2 cellular contexts compared by ENCODE assay signal in the genomic region with DNA sequence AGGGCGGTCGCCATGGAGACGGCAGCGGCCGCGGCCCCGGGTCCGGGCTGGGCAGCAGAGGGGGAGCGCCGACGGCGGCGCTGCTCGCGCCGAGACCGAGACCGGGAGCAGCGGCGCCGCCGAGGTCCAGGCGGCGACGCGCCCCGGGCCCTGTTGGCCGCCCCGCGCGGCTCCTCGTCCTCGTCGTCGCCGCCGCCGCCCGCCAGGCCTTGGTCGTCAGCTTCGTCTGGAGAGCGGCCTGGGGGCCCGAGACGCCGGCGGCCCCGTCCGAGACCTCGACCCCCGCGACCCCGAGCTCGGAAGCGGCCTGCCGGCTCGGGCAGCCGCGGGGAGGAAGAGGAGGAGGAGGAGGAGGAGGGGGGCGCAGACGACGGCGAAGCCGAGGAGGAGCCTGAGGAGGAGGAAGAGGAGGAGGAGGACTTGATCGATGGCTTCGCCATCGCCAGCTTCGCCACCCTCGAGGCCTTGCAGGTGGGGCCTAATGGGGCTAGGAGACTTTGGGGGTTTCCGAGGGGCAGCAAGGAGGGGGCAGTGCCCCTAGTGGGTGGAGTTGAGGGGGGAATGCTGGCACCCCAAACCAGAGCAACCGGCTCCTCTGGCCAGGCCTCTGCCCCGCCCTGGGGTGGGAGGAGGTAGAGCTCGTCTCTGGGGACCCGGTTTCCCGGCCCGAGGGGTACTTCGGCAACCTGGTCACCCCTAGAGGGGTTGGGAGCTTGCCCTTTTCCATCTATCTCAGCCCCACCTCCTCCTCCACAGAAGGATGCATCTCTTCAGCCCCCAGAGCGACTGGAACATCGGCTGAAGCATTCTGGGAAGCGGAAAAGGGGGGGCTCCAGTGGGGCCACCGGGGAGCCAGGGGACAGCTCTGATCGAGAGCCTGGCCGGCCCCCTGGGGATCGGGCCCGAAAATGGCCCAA.
A peak's percentile ranks its signal among the peaks of the same experiment; 100 is the strongest.
TF ChIP-seq lines count a peak whose summit lies in the region.

No MANE protein-coding gene starts in this region.

TF ChIP-seq in HEK293, 187 proteins besides CTCF, POLR2A, EP300 and RAD21 (continued from another document and continues in another):
- 0 out of 2 replicates have a peak, but pooled peaks have one; percentile 52 for TF ChIP-seq ZBTB7A (tag by site-specific recombination; IDR thresholded peaks at IDR 0.05; ENCODE audit: low read depth)
- no peak for TF ChIP-seq ZNF48 (tag by site-specific recombination; IDR thresholded peaks at IDR 0.05)
- TF ChIP-seq ZNF843 (tag by site-specific recombination; IDR thresholded peaks at IDR 0.05), result no peak
- TF ChIP-seq ZNF555 (tag by site-specific recombination; conservative IDR thresholded peaks at IDR 0.05), result no peak
- TF ChIP-seq, protein P1, sequence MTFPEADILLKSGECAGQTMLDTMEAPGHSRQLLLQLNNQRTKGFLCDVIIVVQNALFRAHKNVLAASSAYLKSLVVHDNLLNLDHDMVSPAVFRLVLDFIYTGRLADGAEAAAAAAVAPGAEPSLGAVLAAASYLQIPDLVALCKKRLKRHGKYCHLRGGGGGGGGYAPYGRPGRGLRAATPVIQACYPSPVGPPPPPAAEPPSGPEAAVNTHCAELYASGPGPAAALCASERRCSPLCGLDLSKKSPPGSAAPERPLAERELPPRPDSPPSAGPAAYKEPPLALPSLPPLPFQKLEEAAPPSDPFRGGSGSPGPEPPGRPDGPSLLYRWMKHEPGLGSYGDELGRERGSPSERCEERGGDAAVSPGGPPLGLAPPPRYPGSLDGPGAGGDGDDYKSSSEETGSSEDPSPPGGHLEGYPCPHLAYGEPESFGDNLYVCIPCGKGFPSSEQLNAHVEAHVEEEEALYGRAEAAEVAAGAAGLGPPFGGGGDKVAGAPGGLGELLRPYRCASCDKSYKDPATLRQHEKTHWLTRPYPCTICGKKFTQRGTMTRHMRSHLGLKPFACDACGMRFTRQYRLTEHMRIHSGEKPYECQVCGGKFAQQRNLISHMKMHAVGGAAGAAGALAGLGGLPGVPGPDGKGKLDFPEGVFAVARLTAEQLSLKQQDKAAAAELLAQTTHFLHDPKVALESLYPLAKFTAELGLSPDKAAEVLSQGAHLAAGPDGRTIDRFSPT (tag by site-specific recombination; IDR thresholded peaks at IDR 0.05), result no peak; the same call in 1 of the 2 replicates
- no peak for TF ChIP-seq ZNF211 (tag by site-specific recombination; IDR thresholded peaks at IDR 0.05; ENCODE audit: low read depth)
- no peak for TF ChIP-seq ZNF473 (tag by site-specific recombination; IDR thresholded peaks at IDR 0.05)
- no peak for TF ChIP-seq ZFP41 (tag by site-specific recombination; IDR thresholded peaks at IDR 0.05; ENCODE audit: borderline replicate concordance)
- no peak for TF ChIP-seq ZSCAN23 (tag by site-specific recombination; IDR thresholded peaks at IDR 0.05)
- no peak for TF ChIP-seq HOXD13 (CRISPR knock-in tag; IDR thresholded peaks at IDR 0.05; ENCODE audit: borderline replicate concordance)
- TF ChIP-seq GLIS2 (tag by site-specific recombination; IDR thresholded peaks at IDR 0.05), result peak; percentile 73
- TF ChIP-seq ZNF239 (tag by site-specific recombination; IDR thresholded peaks at IDR 0.05), result no peak
- no peak for TF ChIP-seq ZNF202 (tag by site-specific recombination; IDR thresholded peaks at IDR 0.05; ENCODE audit: borderline replicate concordance)
- TF ChIP-seq ZNF10 (tag by site-specific recombination; IDR thresholded peaks at IDR 0.05), result no peak
- no peak for TF ChIP-seq ZNF416 (tag by site-specific recombination; IDR thresholded peaks at IDR 0.05)
- no peak for TF ChIP-seq ZNF138 (tag by site-specific recombination; IDR thresholded peaks at IDR 0.05; ENCODE audit: borderline replicate concordance)
- TF ChIP-seq, protein P2, sequence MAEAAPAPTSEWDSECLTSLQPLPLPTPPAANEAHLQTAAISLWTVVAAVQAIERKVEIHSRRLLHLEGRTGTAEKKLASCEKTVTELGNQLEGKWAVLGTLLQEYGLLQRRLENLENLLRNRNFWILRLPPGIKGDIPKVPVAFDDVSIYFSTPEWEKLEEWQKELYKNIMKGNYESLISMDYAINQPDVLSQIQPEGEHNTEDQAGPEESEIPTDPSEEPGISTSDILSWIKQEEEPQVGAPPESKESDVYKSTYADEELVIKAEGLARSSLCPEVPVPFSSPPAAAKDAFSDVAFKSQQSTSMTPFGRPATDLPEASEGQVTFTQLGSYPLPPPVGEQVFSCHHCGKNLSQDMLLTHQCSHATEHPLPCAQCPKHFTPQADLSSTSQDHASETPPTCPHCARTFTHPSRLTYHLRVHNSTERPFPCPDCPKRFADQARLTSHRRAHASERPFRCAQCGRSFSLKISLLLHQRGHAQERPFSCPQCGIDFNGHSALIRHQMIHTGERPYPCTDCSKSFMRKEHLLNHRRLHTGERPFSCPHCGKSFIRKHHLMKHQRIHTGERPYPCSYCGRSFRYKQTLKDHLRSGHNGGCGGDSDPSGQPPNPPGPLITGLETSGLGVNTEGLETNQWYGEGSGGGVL (tag by site-specific recombination; IDR thresholded peaks at IDR 0.05), result peak; percentile 66
- TF ChIP-seq ZNF707 (tag by site-specific recombination; IDR thresholded peaks at IDR 0.05), result no peak
- TF ChIP-seq, protein P3, sequence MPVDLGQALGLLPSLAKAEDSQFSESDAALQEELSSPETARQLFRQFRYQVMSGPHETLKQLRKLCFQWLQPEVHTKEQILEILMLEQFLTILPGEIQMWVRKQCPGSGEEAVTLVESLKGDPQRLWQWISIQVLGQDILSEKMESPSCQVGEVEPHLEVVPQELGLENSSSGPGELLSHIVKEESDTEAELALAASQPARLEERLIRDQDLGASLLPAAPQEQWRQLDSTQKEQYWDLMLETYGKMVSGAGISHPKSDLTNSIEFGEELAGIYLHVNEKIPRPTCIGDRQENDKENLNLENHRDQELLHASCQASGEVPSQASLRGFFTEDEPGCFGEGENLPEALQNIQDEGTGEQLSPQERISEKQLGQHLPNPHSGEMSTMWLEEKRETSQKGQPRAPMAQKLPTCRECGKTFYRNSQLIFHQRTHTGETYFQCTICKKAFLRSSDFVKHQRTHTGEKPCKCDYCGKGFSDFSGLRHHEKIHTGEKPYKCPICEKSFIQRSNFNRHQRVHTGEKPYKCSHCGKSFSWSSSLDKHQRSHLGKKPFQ (tag by site-specific recombination; IDR thresholded peaks at IDR 0.05), result no peak
- peak; percentile 53 for TF ChIP-seq SP2 (tag by site-specific recombination; IDR thresholded peaks at IDR 0.05)
- TF ChIP-seq EGR2 (tag by site-specific recombination; IDR thresholded peaks at IDR 0.05; ENCODE audit: low read depth), result peak; percentile 89
- no peak for TF ChIP-seq ZNF544 (tag by site-specific recombination; IDR thresholded peaks at IDR 0.05)
- no peak for TF ChIP-seq ZNF324 (tag by site-specific recombination; IDR thresholded peaks at IDR 0.05)
- TF ChIP-seq, protein P4, sequence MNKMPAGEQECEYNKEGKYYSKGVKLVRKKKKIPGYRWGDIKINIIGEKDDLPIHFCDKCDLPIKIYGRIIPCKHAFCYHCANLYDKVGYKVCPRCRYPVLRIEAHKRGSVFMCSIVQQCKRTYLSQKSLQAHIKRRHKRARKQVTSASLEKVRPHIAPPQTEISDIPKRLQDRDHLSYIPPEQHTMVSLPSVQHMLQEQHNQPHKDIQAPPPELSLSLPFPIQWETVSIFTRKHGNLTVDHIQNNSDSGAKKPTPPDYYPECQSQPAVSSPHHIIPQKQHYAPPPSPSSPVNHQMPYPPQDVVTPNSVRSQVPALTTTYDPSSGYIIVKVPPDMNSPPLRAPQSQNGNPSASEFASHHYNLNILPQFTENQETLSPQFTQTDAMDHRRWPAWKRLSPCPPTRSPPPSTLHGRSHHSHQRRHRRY (tag by site-specific recombination; IDR thresholded peaks at IDR 0.05), result no peak

TF ChIP-seq in HepG2, 621 proteins besides CTCF, POLR2A, EP300 and RAD21 (continued from another document and continues in another):
- TF ChIP-seq, protein P5, sequence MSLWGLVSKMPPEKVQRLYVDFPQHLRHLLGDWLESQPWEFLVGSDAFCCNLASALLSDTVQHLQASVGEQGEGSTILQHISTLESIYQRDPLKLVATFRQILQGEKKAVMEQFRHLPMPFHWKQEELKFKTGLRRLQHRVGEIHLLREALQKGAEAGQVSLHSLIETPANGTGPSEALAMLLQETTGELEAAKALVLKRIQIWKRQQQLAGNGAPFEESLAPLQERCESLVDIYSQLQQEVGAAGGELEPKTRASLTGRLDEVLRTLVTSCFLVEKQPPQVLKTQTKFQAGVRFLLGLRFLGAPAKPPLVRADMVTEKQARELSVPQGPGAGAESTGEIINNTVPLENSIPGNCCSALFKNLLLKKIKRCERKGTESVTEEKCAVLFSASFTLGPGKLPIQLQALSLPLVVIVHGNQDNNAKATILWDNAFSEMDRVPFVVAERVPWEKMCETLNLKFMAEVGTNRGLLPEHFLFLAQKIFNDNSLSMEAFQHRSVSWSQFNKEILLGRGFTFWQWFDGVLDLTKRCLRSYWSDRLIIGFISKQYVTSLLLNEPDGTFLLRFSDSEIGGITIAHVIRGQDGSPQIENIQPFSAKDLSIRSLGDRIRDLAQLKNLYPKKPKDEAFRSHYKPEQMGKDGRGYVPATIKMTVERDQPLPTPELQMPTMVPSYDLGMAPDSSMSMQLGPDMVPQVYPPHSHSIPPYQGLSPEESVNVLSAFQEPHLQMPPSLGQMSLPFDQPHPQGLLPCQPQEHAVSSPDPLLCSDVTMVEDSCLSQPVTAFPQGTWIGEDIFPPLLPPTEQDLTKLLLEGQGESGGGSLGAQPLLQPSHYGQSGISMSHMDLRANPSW (CRISPR knock-in tag; IDR thresholded peaks at IDR 0.05; ENCODE audit: borderline replicate concordance), result no peak
- TF ChIP-seq, protein P3 (CRISPR knock-in tag; IDR thresholded peaks at IDR 0.05; ENCODE audit: insufficient replicate concordance), result peak; percentile 25
- TF ChIP-seq RBM39 (IDR thresholded peaks at IDR 0.05; ENCODE audit: low read depth, low read length, poor library complexity, severe bottlenecking), result no peak
- no peak for TF ChIP-seq CREB1 (IDR thresholded peaks at IDR 0.05)
- no peak for TF ChIP-seq CREB1 (CRISPR knock-in tag; IDR thresholded peaks at IDR 0.05)
- TF ChIP-seq ZNF232 (CRISPR knock-in tag; IDR thresholded peaks at IDR 0.05; ENCODE audit: borderline replicate concordance), result no peak
- TF ChIP-seq, protein P6, sequence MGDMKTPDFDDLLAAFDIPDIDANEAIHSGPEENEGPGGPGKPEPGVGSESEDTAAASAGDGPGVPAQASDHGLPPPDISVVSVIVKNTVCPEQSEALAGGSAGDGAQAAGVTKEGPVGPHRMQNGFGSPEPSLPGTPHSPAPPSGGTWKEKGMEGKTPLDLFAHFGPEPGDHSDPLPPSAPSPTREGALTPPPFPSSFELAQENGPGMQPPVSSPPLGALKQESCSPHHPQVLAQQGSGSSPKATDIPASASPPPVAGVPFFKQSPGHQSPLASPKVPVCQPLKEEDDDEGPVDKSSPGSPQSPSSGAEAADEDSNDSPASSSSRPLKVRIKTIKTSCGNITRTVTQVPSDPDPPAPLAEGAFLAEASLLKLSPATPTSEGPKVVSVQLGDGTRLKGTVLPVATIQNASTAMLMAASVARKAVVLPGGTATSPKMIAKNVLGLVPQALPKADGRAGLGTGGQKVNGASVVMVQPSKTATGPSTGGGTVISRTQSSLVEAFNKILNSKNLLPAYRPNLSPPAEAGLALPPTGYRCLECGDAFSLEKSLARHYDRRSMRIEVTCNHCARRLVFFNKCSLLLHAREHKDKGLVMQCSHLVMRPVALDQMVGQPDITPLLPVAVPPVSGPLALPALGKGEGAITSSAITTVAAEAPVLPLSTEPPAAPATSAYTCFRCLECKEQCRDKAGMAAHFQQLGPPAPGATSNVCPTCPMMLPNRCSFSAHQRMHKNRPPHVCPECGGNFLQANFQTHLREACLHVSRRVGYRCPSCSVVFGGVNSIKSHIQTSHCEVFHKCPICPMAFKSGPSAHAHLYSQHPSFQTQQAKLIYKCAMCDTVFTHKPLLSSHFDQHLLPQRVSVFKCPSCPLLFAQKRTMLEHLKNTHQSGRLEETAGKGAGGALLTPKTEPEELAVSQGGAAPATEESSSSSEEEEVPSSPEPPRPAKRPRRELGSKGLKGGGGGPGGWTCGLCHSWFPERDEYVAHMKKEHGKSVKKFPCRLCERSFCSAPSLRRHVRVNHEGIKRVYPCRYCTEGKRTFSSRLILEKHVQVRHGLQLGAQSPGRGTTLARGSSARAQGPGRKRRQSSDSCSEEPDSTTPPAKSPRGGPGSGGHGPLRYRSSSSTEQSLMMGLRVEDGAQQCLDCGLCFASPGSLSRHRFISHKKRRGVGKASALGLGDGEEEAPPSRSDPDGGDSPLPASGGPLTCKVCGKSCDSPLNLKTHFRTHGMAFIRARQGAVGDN (CRISPR knock-in tag; IDR thresholded peaks at IDR 0.05), result peak; percentile 58
- TF ChIP-seq, protein P7, sequence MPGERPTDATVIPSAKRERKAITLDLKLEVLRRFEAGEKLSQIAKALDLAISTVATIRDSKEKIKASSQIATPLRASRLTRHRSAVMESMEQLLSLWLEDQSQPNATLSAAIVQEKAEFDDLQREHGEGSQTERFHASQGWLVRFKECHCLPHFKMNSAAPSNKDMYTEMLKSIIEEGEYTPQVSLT (CRISPR knock-in tag; IDR thresholded peaks at IDR 0.05; ENCODE audit: borderline replicate concordance, low read depth), result peak; percentile 67; the same call in 1 of the 2 replicates
- peak; percentile 12 for TF ChIP-seq HNRNPK (IDR thresholded peaks at IDR 0.05; ENCODE audit: low read depth, low read length, poor library complexity, severe bottlenecking)
- no peak for TF ChIP-seq MAFK (conservative IDR thresholded peaks at IDR 0.05 in 1 of 2, IDR thresholded peaks at IDR 0.05 in 1 of 2; ENCODE audit: low read length in 2 of 2)
- no peak for TF ChIP-seq JDP2 (CRISPR knock-in tag; IDR thresholded peaks at IDR 0.05; ENCODE audit: borderline replicate concordance)
- TF ChIP-seq ZNF496 (CRISPR knock-in tag; IDR thresholded peaks at IDR 0.05; ENCODE audit: insufficient replicate concordance), result no peak
- TF ChIP-seq DMAP1 (CRISPR knock-in tag; IDR thresholded peaks at IDR 0.05), result no peak
- TF ChIP-seq, protein P8, sequence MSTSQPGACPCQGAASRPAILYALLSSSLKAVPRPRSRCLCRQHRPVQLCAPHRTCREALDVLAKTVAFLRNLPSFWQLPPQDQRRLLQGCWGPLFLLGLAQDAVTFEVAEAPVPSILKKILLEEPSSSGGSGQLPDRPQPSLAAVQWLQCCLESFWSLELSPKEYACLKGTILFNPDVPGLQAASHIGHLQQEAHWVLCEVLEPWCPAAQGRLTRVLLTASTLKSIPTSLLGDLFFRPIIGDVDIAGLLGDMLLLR (CRISPR knock-in tag; IDR thresholded peaks at IDR 0.05), result 0 out of 2 replicates have a peak, but pooled peaks have one; percentile 24
